ENCODE assay signal across 25 cellular contexts in the genomic region with DNA sequence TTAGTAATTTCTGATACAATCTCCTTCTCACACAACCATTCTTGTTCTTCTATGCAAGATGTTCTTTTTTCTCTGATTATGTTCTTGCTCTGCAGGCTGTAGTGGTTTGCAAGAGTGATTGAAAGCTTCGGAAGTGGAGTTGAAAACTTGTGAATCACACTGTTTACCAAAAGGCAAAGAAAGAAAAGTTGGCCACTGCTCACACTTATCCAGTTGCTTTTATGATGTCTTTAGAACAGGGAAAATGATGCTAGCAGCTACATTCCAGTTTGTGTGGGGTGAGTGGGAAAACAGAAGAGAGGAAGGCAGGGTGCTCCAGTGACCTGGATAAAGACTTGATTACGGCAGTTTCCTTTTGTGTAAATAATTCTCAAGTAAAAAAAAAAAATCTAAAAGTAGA.
A peak's percentile ranks its signal among the peaks of the same experiment; 100 is the strongest.
DNase-seq lines count a peak whose midpoint lies in the region; ATAC-seq and TF ChIP-seq lines count a peak whose summit lies in the region.
"Had no signal": no experiment of that assay in that cellular context is flagged by ENCODE, and none has a peak within 500 bp of the region (broad histone marks: within the 10 kb centered on the region; RNA-seq: fewer than 3 reads in every experiment).

No MANE protein-coding gene starts in this region.

- ATAC-seq in PC-3 (peak; percentile 80), GM21360 (IDR thresholded peaks at IDR 0.05; ENCODE audit: unreplicated experiment) (no peak), HG03439 (IDR thresholded peaks at IDR 0.05; ENCODE audit: unreplicated experiment) (no peak)
- ATAC-seq in activated naive CD8-positive, alpha-beta T cell treated with anti-CD3 and anti-CD28 coated beads, Interleukin-2, amount 50 U/mL, for 24 hours: no peak
- ATAC-seq: activated CD4-positive, CD25-positive, alpha-beta regulatory T cell treated with anti-CD3 and anti-CD28 coated beads, Interleukin-2, amount 50 U/mL, for 24 hours; activated T-cell treated with anti-CD3 and anti-CD28 coated beads, Interleukin-2, amount 50 U/mL, for 72 hours; GM12878; heart left ventricle had no signal

- H3K27me3 ChIP-seq in PC-3 (ENCODE audit: low read length) (no peaks in the 10 kb centered on the region), neuronal stem cell (ENCODE audit: control insufficient read depth in 3 of 3, insufficient read depth in 3 of 3, low read depth in 1 of 3, low read length in 3 of 3) (no peaks in the 10 kb centered on the region)
- H3K27me3 ChIP-seq: heart left ventricle, MG63, ovary, Peyer's patch, sigmoid colon, stomach had no signal

- no peak overlapping the region for H3K4ac ChIP-seq in neuronal stem cell (ENCODE audit: low read length)

- H3K27ac ChIP-seq in PC-3 (ENCODE audit: low read length): no peak overlapping the region
- no peak overlapping the region for H3K27ac ChIP-seq in neuronal stem cell (replicated peaks; ENCODE audit: low read length)
- H3K27ac ChIP-seq: heart left ventricle, ovary, Peyer's patch, sigmoid colon, stomach had no signal

- no peak overlapping the region for H3K14ac ChIP-seq in neuronal stem cell (ENCODE audit: low read length)

- H3K27me3 Mint-ChIP-seq in activated naive CD8-positive, alpha-beta T cell treated with anti-CD3 and anti-CD28 coated beads, Interleukin-2, amount 50 U/mL, for 24 hours: no peaks in the 10 kb centered on the region
- H3K27me3 Mint-ChIP-seq: activated naive CD4-positive, alpha-beta T cell treated with anti-CD3 and anti-CD28 coated beads, Interleukin-2, amount 50 U/mL, for 24 hours had no signal

- no peak for TF ChIP-seq CTCF in PC-3 (conservative IDR thresholded peaks at IDR 0.05; ENCODE audit: low read depth, low read length)

- H4K91ac ChIP-seq in neuronal stem cell (ENCODE audit: low read depth, low read length, poor library complexity): no peak overlapping the region

- H3K4me3 Mint-ChIP-seq in activated naive CD8-positive, alpha-beta T cell treated with anti-CD3 and anti-CD28 coated beads, Interleukin-2, amount 50 U/mL, for 24 hours: no peak overlapping the region
- H3K4me3 Mint-ChIP-seq: activated naive CD4-positive, alpha-beta T cell treated with anti-CD3 and anti-CD28 coated beads, Interleukin-2, amount 50 U/mL, for 24 hours; activated T-cell treated with anti-CD3 and anti-CD28 coated beads, Interleukin-2, amount 50 U/mL, for 72 hours had no signal

- H3K9ac ChIP-seq in PC-3 (ENCODE audit: low read length) (no peak overlapping the region), neuronal stem cell (ENCODE audit: low read depth, low read length, poor library complexity) (no peak overlapping the region)

- H3K79me2 ChIP-seq in PC-3 (ENCODE audit: low read length): no peaks in the 10 kb centered on the region

- H3K4me1 Mint-ChIP-seq in activated naive CD8-positive, alpha-beta T cell treated with anti-CD3 and anti-CD28 coated beads, Interleukin-2, amount 50 U/mL, for 24 hours: no peaks in the 10 kb centered on the region
- H3K4me1 Mint-ChIP-seq: activated naive CD4-positive, alpha-beta T cell treated with anti-CD3 and anti-CD28 coated beads, Interleukin-2, amount 50 U/mL, for 24 hours had no signal

- no TSS peak for BruUV-seq in PC-3 (replicated peaks; lab: Mats Ljungman, UMichigan)

- H3K9me2 ChIP-seq in PC-3 (replicated peaks; ENCODE audit: low read length): no peaks in the 10 kb centered on the region

- H4K20me1 ChIP-seq in PC-3 (ENCODE audit: low read length): no peaks in the 10 kb centered on the region

- WGBS in neuronal stem cell (ENCODE audit: extremely low coverage in 2 of 2, insufficient read length in 2 of 2, insufficient replicate concordance in 1 of 2), 2 donors: no CpG with 5 or more reads among the region's 2 CpGs

- H2AFZ ChIP-seq in PC-3 (ENCODE audit: low read length) (no peak overlapping the region), neuronal stem cell (ENCODE audit: low read length) (peak overlapping the region; percentile 9)

- no peaks in the 10 kb centered on the region for H3K36me3 ChIP-seq in PC-3 (ENCODE audit: low read depth, low read length)
- H3K36me3 ChIP-seq in neuronal stem cell (replicated peaks in 1 of 2; ENCODE audit: control insufficient read depth in 2 of 2, insufficient read depth in 2 of 2, low read length in 2 of 2): no peaks in the 10 kb centered on the region
- H3K36me3 ChIP-seq: heart left ventricle, MG63, ovary, Peyer's patch, sigmoid colon, stomach had no signal

- no peaks in the 10 kb centered on the region for H3K9me3 Mint-ChIP-seq in activated naive CD8-positive, alpha-beta T cell treated with anti-CD3 and anti-CD28 coated beads, Interleukin-2, amount 50 U/mL, for 24 hours
- H3K9me3 Mint-ChIP-seq: activated naive CD4-positive, alpha-beta T cell treated with anti-CD3 and anti-CD28 coated beads, Interleukin-2, amount 50 U/mL, for 24 hours had no signal

- no peaks in the 10 kb centered on the region for H3F3A ChIP-seq in PC-3 (ENCODE audit: low read length, unreplicated experiment)

- POLR2A ChIA-PET in PC-3 (lab: Charles Lee; ENCODE audit: unreplicated experiment): interaction anchor here (0.7 kb wide), 1 partner anchor 421 kb away, joined by 5 read pairs; no protein-coding TSS in a partner anchor

- no peak overlapping the region for H4K8ac ChIP-seq in neuronal stem cell (ENCODE audit: low read depth, low read length)

- no peaks in the 10 kb centered on the region for H3K36me3 Mint-ChIP-seq in activated naive CD8-positive, alpha-beta T cell treated with anti-CD3 and anti-CD28 coated beads, Interleukin-2, amount 50 U/mL, for 24 hours (ENCODE audit: low read depth)
- H3K36me3 Mint-ChIP-seq: activated naive CD4-positive, alpha-beta T cell treated with anti-CD3 and anti-CD28 coated beads, Interleukin-2, amount 50 U/mL, for 24 hours had no signal

- H3K18ac ChIP-seq in neuronal stem cell (ENCODE audit: low read length): no peak overlapping the region

- H3K4me2 ChIP-seq in PC-3 (ENCODE audit: low read length) (no peak overlapping the region), neuronal stem cell (ENCODE audit: insufficient read depth, low read length, poor library complexity, severe bottlenecking) (no peak overlapping the region)

- H2AK5ac ChIP-seq in neuronal stem cell (ENCODE audit: low read depth, low read length): no peak overlapping the region

- no peaks in the 10 kb centered on the region for H3K79me1 ChIP-seq in neuronal stem cell (ENCODE audit: low read depth, low read length)

- H3K9me3 ChIP-seq in PC-3 (ENCODE audit: low read length): no peaks in the 10 kb centered on the region
- no peaks in the 10 kb centered on the region for H3K9me3 ChIP-seq in neuronal stem cell (replicated peaks in 1 of 2; ENCODE audit: control insufficient read depth in 2 of 2, insufficient read depth in 1 of 2, low read depth in 1 of 2, low read length in 2 of 2)
- H3K9me3 ChIP-seq: heart left ventricle, MG63, ovary, Peyer's patch, sigmoid colon, stomach had no signal

- DNase-seq in AG20443 (ENCODE audit: low spot score) (peak; percentile 6), PC-3 (peak; percentile 17), fibroblast of gingiva (ENCODE audit: low read depth) (peak; percentile 1), neuronal stem cell (ENCODE audit: low spot score) (peak; percentile 1)
- no peak for DNase-seq in activated CD8-positive, alpha-beta memory T cell treated with anti-CD3 and anti-CD28 coated beads for 24 hours
- DNase-seq in activated naive CD8-positive, alpha-beta T cell treated with anti-CD3 and anti-CD28 coated beads, Interleukin-2, amount 50 U/mL, for 24 hours: no peak
- DNase-seq: activated T-cell treated with anti-CD3 and anti-CD28 coated beads, Interleukin-2, amount 50 U/mL, for 72 hours; C1 segment of cervical spinal cord; erythroblast; GDM1; H7; heart left ventricle; MG63; NCI-H1436 treated with DMSO at 0.1 percent for 48 hours; ovary; Peyer's patch; sigmoid colon; stimulated activated CD4-positive, alpha-beta T cell treated with anti-CD3 and anti-CD28 coated beads, Interleukin-4, amount 100 ng/mL, for 1 hour; stomach; T-helper 9 cell had no signal

- no peak overlapping the region for H2BK120ac ChIP-seq in neuronal stem cell (ENCODE audit: low read depth, low read length)

- no peak overlapping the region for H2BK12ac ChIP-seq in neuronal stem cell (ENCODE audit: low read length)

- no peak overlapping the region for H2BK15ac ChIP-seq in neuronal stem cell (ENCODE audit: low read length)

- no peak overlapping the region for H2BK5ac ChIP-seq in neuronal stem cell (ENCODE audit: low read length)

- H3K4me3 ChIP-seq in PC-3 (ENCODE audit: low read length): no peak overlapping the region
- H3K4me3 ChIP-seq in neuronal stem cell (ENCODE audit: low read length in 2 of 2): no peak overlapping the region
- H3K4me3 ChIP-seq: GM12878, heart left ventricle, MG63, ovary, Peyer's patch, sigmoid colon, stomach had no signal

- no peak overlapping the region for H3K23ac ChIP-seq in neuronal stem cell (ENCODE audit: low read depth, low read length, poor library complexity)

- intact Hi-C loops in PC-3 (cut with micrococcal nuclease): no loop called here

- CTCF ChIA-PET in PC-3 (lab: Charles Lee): no interaction called here

- no peak overlapping the region for H3K27ac Mint-ChIP-seq in activated naive CD8-positive, alpha-beta T cell treated with anti-CD3 and anti-CD28 coated beads, Interleukin-2, amount 50 U/mL, for 24 hours
- H3K27ac Mint-ChIP-seq: activated naive CD4-positive, alpha-beta T cell treated with anti-CD3 and anti-CD28 coated beads, Interleukin-2, amount 50 U/mL, for 24 hours; activated T-cell treated with anti-CD3 and anti-CD28 coated beads, Interleukin-2, amount 50 U/mL, for 72 hours had no signal

- H3K4me1 ChIP-seq in PC-3 (ENCODE audit: insufficient read depth, low read length) (no peaks in the 10 kb centered on the region), neuronal stem cell (ENCODE audit: control insufficient read depth in 2 of 2, insufficient read depth in 1 of 2, low read depth in 1 of 2, low read length in 2 of 2) (peaks cover 2 to 3% of the 10 kb centered on the region in 2 donors)
- H3K4me1 ChIP-seq: Peyer's patch had no signal

Comparison
In these comparisons a context has a peak if more than half of its experiments do, and no peak if none do; other contexts are left out.
1. DNase-seq: peak in AG20443 (single experiment), PC-3 (single experiment), fibroblast of gingiva (single experiment) and neuronal stem cell (single experiment); none in activated CD8-positive, alpha-beta memory T cell treated with anti-CD3 and anti-CD28 coated beads for 24 hours (single experiment) and activated naive CD8-positive, alpha-beta T cell treated with anti-CD3 and anti-CD28 coated beads, Interleukin-2, amount 50 U/mL, for 24 hours (single experiment).